ENCODE assay signal across 10 cellular contexts in genomic region chr16:10765772-10766171, GRCh38. TPM values are rescaled to one million over a fixed set of nuclear protein-coding genes. Genes with fewer than 3 reads are reported as not detected.
DNase-seq lines count a peak whose midpoint lies in the region; ATAC-seq lines count a peak whose summit lies in the region.
"Had no signal": no experiment of that assay in that cellular context is flagged by ENCODE, and none has a peak within 500 bp of the region (broad histone marks: within the 10 kb centered on the region; RNA-seq: fewer than 3 reads in every experiment).

No MANE protein-coding gene starts in this region.

- no peaks in the 10 kb centered on the region for H3K9me3 Mint-ChIP-seq in activated CD4-positive, alpha-beta memory T cell treated with anti-CD3 and anti-CD28 coated beads for 36 hours
- H3K9me3 Mint-ChIP-seq in stimulated activated naive B cell treated with anti-CD40 and anti-IgM and Interleukin-4, amounts not matched to agents 10 μg/mL and 1 μg/mL and 100 μg/mL, for 72 hours, result peaks cover 0 to 2% of the 10 kb centered on the region in 2 donors

- no peak overlapping the region for H3K27ac Mint-ChIP-seq in activated CD4-positive, alpha-beta memory T cell treated with anti-CD3 and anti-CD28 coated beads for 36 hours
- peak overlapping the region; percentile 98 for H3K27ac Mint-ChIP-seq in stimulated activated naive B cell treated with anti-CD40 and anti-IgM and Interleukin-4, amounts not matched to agents 10 μg/mL and 1 μg/mL and 100 μg/mL, for 72 hours

- peaks cover 33% of the 10 kb centered on the region for H3K36me3 Mint-ChIP-seq in activated CD4-positive, alpha-beta memory T cell treated with anti-CD3 and anti-CD28 coated beads for 36 hours
- H3K36me3 Mint-ChIP-seq in stimulated activated naive B cell treated with anti-CD40 and anti-IgM and Interleukin-4, amounts not matched to agents 10 μg/mL and 1 μg/mL and 100 μg/mL, for 72 hours, result peaks cover 76 to 81% of the 10 kb centered on the region in 2 donors

- CTCF ChIA-PET in activated CD4-positive, alpha-beta memory T cell treated with anti-CD3 and anti-CD28 coated beads for 36 hours (lab: Charles Lee), result no interaction called here

- no peaks in the 10 kb centered on the region for H3K27me3 Mint-ChIP-seq in activated CD4-positive, alpha-beta memory T cell treated with anti-CD3 and anti-CD28 coated beads for 36 hours
- no peaks in the 10 kb centered on the region for H3K27me3 Mint-ChIP-seq in stimulated activated naive B cell treated with anti-CD40 and anti-IgM and Interleukin-4, amounts not matched to agents 10 μg/mL and 1 μg/mL and 100 μg/mL, for 72 hours

- intact Hi-C loops in activated CD4-positive, alpha-beta memory T cell treated with anti-CD3 and anti-CD28 coated beads for 36 hours (cut with micrococcal nuclease), result no loop called here

- no peak overlapping the region for H3K4me3 Mint-ChIP-seq in activated CD4-positive, alpha-beta memory T cell treated with anti-CD3 and anti-CD28 coated beads for 36 hours
- H3K4me3 Mint-ChIP-seq in stimulated activated naive B cell treated with anti-CD40 and anti-IgM and Interleukin-4, amounts not matched to agents 10 μg/mL and 1 μg/mL and 100 μg/mL, for 72 hours, result peak overlapping the region; percentile 64 to 79

- peak; percentile 67 for ATAC-seq in GM21723 (IDR thresholded peaks at IDR 0.05; ENCODE audit: unreplicated experiment)
- ATAC-seq in stimulated activated naive B cell treated with anti-CD40 and anti-IgM and Interleukin-4, amounts not matched to agents 10 μg/mL and 1 μg/mL and 100 μg/mL, for 72 hours (replicated peaks), result peak; percentile 97 to 99

- H3K4me1 Mint-ChIP-seq in activated CD4-positive, alpha-beta memory T cell treated with anti-CD3 and anti-CD28 coated beads for 36 hours (ENCODE audit: low read depth), result peaks cover 4% of the 10 kb centered on the region
- peaks cover 49 to 70% of the 10 kb centered on the region in 2 donors for H3K4me1 Mint-ChIP-seq in stimulated activated naive B cell treated with anti-CD40 and anti-IgM and Interleukin-4, amounts not matched to agents 10 μg/mL and 1 μg/mL and 100 μg/mL, for 72 hours

- DNase-seq in activated gamma-delta T cell treated with Interleukin-2 at 50 U/mL for 16 hours (peak; percentile 47), activated gamma-delta T cell (lab: John Stamatoyannopoulos, UW) (no peak), NCI-H510A treated with DMSO at 0.1 percent for 48 hours (lab: John Stamatoyannopoulos, UW) (no peak), GM03348 (ENCODE audit: low spot score) (no peak)
- DNase-seq in activated CD4-positive, alpha-beta memory T cell treated with anti-CD3 and anti-CD28 coated beads for 36 hours, result peak; percentile 25
- DNase-seq in stimulated activated naive B cell treated with anti-CD40 and anti-IgM and Interleukin-4, amounts not matched to agents 10 μg/mL and 1 μg/mL and 100 μg/mL, for 72 hours, result peak; percentile 90
- DNase-seq in stimulated activated naive CD4-positive, alpha-beta T cell (lab: John Stamatoyannopoulos, UW), result no peak
- DNase-seq: NCI-H446 treated with DMSO at 0.1 percent for 48 hours had no signal

- POLR2A ChIA-PET in activated CD4-positive, alpha-beta memory T cell treated with anti-CD3 and anti-CD28 coated beads for 36 hours (lab: Charles Lee), result no interaction called here

RNA-seq across cellular contexts. Expression of gene NUBP1, which starts 22.1 kb away (rescaled TPM):
- 10 to 100 TPM; 26.5 to 31.5 TPM for total RNA-seq in activated CD4-positive, alpha-beta memory T cell treated with anti-CD3 and anti-CD28 coated beads for 36 hours

RNA-seq across cellular contexts. Expression of gene TVP23A, which starts 52.8 kb away (rescaled TPM):
- total RNA-seq in activated CD4-positive, alpha-beta memory T cell treated with anti-CD3 and anti-CD28 coated beads for 36 hours, result not detected
- total RNA-seq: lung microvascular endothelial cell had no signal

Comparison
In these comparisons a context has a peak if more than half of its experiments do, and no peak if none do; other contexts are left out.
1. DNase-seq: peak in activated gamma-delta T cell treated with Interleukin-2 at 50 U/mL for 16 hours (single experiment), activated CD4-positive, alpha-beta memory T cell treated with anti-CD3 and anti-CD28 coated beads for 36 hours (single experiment) and stimulated activated naive B cell treated with anti-CD40 and anti-IgM and Interleukin-4, amounts not matched to agents 10 μg/mL and 1 μg/mL and 100 μg/mL, for 72 hours (single experiment); none in activated gamma-delta T cell (single experiment), NCI-H510A treated with DMSO at 0.1 percent for 48 hours (single experiment), stimulated activated naive CD4-positive, alpha-beta T cell (0 of 6) and GM03348 (single experiment).